In genomic region chr7:128431221-128431620, GRCh38 we compare ENCODE assay signal across 1 cellular context.
TF ChIP-seq lines count a peak whose summit lies in the region.

No MANE protein-coding gene starts in this region.

TF ChIP-seq in A549, 52 proteins besides CTCF, POLR2A, EP300 and RAD21 (continued from another document):
- TF ChIP-seq REST (IDR thresholded peaks at IDR 0.05) (no peak), BCL3 (IDR thresholded peaks at IDR 0.05) (peak; percentile 61; the same call in 1 of the 3 replicates), GATA3 (IDR thresholded peaks at IDR 0.05; ENCODE audit: borderline replicate concordance) (peak; percentile 90)
